Comparison of ENCODE assay signal across 8 cellular contexts in genomic region chr5:111224561-111224989, GRCh38. TPM values are rescaled to one million over a fixed set of nuclear protein-coding genes. Genes with fewer than 3 reads are reported as not detected.
DNase-seq lines count a peak whose midpoint lies in the region; ATAC-seq and TF ChIP-seq lines count a peak whose summit lies in the region.

No MANE protein-coding gene starts in this region.

- no peaks in the 10 kb centered on the region for H3K9me3 Mint-ChIP-seq in activated T-cell treated with anti-CD3 and anti-CD28 coated beads, Interleukin-2, amount 50 U/mL, for 4 hours

- DNase-seq in activated T-cell treated with anti-CD3 and anti-CD28 coated beads, Interleukin-2, amount 50 U/mL, for 4 hours = no peak
- DNase-seq in activated T-cell treated with anti-CD3 and anti-CD28 coated beads, Interleukin-2, amount 50 U/mL, for 48 hours = no peak
- DNase-seq in SK-N-DZ (ENCODE audit: low spot score) = peak; percentile 50
- DNase-seq in fibroblast of mammary gland (ENCODE audit: low read depth) = no peak
- DNase-seq in sciatic nerve (ENCODE audit: low spot score) = no peak
- no peak for DNase-seq in OCI-M1 (lab: John Stamatoyannopoulos, UW)
- no peak for DNase-seq in NCI-H2029 (lab: John Stamatoyannopoulos, UW)

- TF ChIP-seq CTCF in fibroblast of mammary gland (conservative IDR thresholded peaks at IDR 0.05; ENCODE audit: control insufficient read depth, insufficient read depth, low read depth, low read length) = no peak

- peak overlapping the region; percentile 61 for H3K4me3 ChIP-seq in fibroblast of mammary gland (ENCODE audit: control insufficient read depth, low read depth, low read length)

- H3K36me3 Mint-ChIP-seq in activated T-cell treated with anti-CD3 and anti-CD28 coated beads, Interleukin-2, amount 50 U/mL, for 4 hours (ENCODE audit: insufficient read depth) = peaks cover 5% of the 10 kb centered on the region

- no peaks in the 10 kb centered on the region for H3K27me3 Mint-ChIP-seq in activated T-cell treated with anti-CD3 and anti-CD28 coated beads, Interleukin-2, amount 50 U/mL, for 4 hours (ENCODE audit: low read depth)

- intact Hi-C loops in sciatic nerve (cut with DNase I) = no loop called here

- ATAC-seq in activated T-cell treated with anti-CD3 and anti-CD28 coated beads, Interleukin-2, amount 50 U/mL, for 4 hours = peak; percentile 29 to 35
- ATAC-seq in HG02763 (IDR thresholded peaks at IDR 0.05; ENCODE audit: unreplicated experiment) (peak; percentile 25), sciatic nerve (peak; percentile 16)

- H3K4me1 Mint-ChIP-seq in activated T-cell treated with anti-CD3 and anti-CD28 coated beads, Interleukin-2, amount 50 U/mL, for 4 hours (ENCODE audit: low read depth) = peaks cover 54% of the 10 kb centered on the region

- peak overlapping the region; percentile 95 for H3K4me3 Mint-ChIP-seq in activated T-cell treated with anti-CD3 and anti-CD28 coated beads, Interleukin-2, amount 50 U/mL, for 4 hours

RNA-seq across cellular contexts. Expression of gene CAMK4, which starts 0.4 kb away (rescaled TPM):
- total RNA-seq in activated T-cell treated with anti-CD3 and anti-CD28 coated beads, Interleukin-2, amount 50 U/mL, for 4 hours = 10 to 100 TPM; 35.5 to 49.5 (median 36.9) TPM
- 34.8 and 42.7 TPM in 2 replicates for polyA plus RNA-seq in SK-N-DZ (2014; cell fraction: cytosol; rRNA removed)
- 22.7 and 27.6 TPM in 2 replicates for polyA plus RNA-seq in SK-N-DZ (2014; cell fraction: nucleus; rRNA removed)
- 2.2 TPM for total RNA-seq in sciatic nerve

Comparison
In these comparisons a context has a peak if more than half of its experiments do, and no peak if none do; other contexts are left out.
1. RNA of gene CAMK4, which starts 0.4 kb away (total RNA-seq): 35.5 to 49.5 TPM in activated T-cell treated with anti-CD3 and anti-CD28 coated beads, Interleukin-2, amount 50 U/mL, for 4 hours; 2.2 TPM in sciatic nerve (single experiment); every median in the first group is over 10 times any median in the second.
2. Peak in every context shown above with its lines, with median percentiles within 50 percentile points of each other: ATAC-seq.